Comparison of ENCODE assay signal across 1 cellular context in the genomic region with DNA sequence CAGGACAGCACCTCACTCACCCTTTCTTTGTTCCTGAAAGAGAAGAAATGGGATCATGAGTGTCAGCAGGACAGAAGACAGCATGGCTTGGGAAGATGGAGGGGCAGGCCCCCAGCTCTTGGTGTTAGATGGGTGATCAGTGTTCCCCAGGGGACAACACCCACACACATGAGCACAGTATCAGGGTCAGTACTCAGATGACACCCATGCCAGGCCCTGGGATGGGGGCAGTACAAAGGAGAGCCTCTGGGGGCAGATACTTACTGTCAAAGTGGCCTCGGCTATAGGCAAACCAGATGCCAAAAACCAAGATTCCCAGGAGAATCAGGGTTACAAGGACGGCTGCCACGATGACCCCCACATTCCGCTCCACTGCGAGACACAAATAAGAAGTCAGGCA.
TF ChIP-seq lines count a peak whose summit lies in the region.

No MANE protein-coding gene starts in this region.

TF ChIP-seq in K562, 482 proteins besides CTCF, POLR2A, EP300 and RAD21:
- no peak for TF ChIP-seq RBM34 (IDR thresholded peaks at IDR 0.05; ENCODE audit: borderline replicate concordance, insufficient read depth, low read length)
- no peak for TF ChIP-seq KLF13 (tag; IDR thresholded peaks at IDR 0.05; ENCODE audit: borderline replicate concordance, low read depth)
- TF ChIP-seq XRCC5 (IDR thresholded peaks at IDR 0.05; ENCODE audit: low read depth, low read length): no peak
- TF ChIP-seq RBM17 (IDR thresholded peaks at IDR 0.05; ENCODE audit: borderline replicate concordance, low read depth, low read length): no peak
- no peak for TF ChIP-seq RBM22 (IDR thresholded peaks at IDR 0.05; ENCODE audit: low read depth, low read length, poor library complexity, severe bottlenecking)
- TF ChIP-seq, protein P1, sequence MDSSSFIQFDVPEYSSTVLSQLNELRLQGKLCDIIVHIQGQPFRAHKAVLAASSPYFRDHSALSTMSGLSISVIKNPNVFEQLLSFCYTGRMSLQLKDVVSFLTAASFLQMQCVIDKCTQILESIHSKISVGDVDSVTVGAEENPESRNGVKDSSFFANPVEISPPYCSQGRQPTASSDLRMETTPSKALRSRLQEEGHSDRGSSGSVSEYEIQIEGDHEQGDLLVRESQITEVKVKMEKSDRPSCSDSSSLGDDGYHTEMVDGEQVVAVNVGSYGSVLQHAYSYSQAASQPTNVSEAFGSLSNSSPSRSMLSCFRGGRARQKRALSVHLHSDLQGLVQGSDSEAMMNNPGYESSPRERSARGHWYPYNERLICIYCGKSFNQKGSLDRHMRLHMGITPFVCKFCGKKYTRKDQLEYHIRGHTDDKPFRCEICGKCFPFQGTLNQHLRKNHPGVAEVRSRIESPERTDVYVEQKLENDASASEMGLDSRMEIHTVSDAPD (CRISPR knock-in tag; IDR thresholded peaks at IDR 0.05): no peak
- no peak for TF ChIP-seq ATF7 (IDR thresholded peaks at IDR 0.05)
- TF ChIP-seq ZNF507 (tag; conservative IDR thresholded peaks at IDR 0.05): no peak
- no peak for TF ChIP-seq NRF1 (conservative IDR thresholded peaks at IDR 0.05 in 1 of 2, IDR thresholded peaks at IDR 0.05 in 1 of 2)
- TF ChIP-seq SETDB1 (IDR thresholded peaks at IDR 0.05; ENCODE audit: low read length): no peak
- TF ChIP-seq BACH1 (tag; IDR thresholded peaks at IDR 0.05): no peak
- TF ChIP-seq, protein P2, sequence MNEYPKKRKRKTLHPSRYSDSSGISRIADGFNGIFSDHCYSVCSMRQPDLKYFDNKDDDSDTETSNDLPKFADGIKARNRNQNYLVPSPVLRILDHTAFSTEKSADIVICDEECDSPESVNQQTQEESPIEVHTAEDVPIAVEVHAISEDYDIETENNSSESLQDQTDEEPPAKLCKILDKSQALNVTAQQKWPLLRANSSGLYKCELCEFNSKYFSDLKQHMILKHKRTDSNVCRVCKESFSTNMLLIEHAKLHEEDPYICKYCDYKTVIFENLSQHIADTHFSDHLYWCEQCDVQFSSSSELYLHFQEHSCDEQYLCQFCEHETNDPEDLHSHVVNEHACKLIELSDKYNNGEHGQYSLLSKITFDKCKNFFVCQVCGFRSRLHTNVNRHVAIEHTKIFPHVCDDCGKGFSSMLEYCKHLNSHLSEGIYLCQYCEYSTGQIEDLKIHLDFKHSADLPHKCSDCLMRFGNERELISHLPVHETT (CRISPR knock-in tag; conservative IDR thresholded peaks at IDR 0.05 in 1 of 2, IDR thresholded peaks at IDR 0.05 in 1 of 2): no peak
- TF ChIP-seq CCAR2 (IDR thresholded peaks at IDR 0.05; ENCODE audit: low read depth, low read length): no peak
- TF ChIP-seq ZNF695 (CRISPR knock-in tag; IDR thresholded peaks at IDR 0.05): no peak
- no peak for TF ChIP-seq STAG1 (CRISPR knock-in tag; IDR thresholded peaks at IDR 0.05; ENCODE audit: borderline replicate concordance)
- no peak for TF ChIP-seq ZBTB1 (CRISPR knock-in tag; IDR thresholded peaks at IDR 0.05; ENCODE audit: borderline replicate concordance, low read depth)
- TF ChIP-seq TCFL5 (CRISPR knock-in tag; conservative IDR thresholded peaks at IDR 0.05): no peak
- no peak for TF ChIP-seq BRD9 (IDR thresholded peaks at IDR 0.05; ENCODE audit: low read depth, partially characterized antibody)
